Comparison of ENCODE assay signal across 10 cellular contexts in genomic region chr17:44981221-44981968, GRCh38. TPM values are rescaled to one million over a fixed set of nuclear protein-coding genes. Genes with fewer than 3 reads are reported as not detected.
DNase-seq lines count a peak whose midpoint lies in the region; ATAC-seq and TF ChIP-seq lines count a peak whose summit lies in the region.
"Had no signal": no experiment of that assay in that cellular context is flagged by ENCODE, and none has a peak within 500 bp of the region (broad histone marks: within the 10 kb centered on the region; RNA-seq: fewer than 3 reads in every experiment).

No MANE protein-coding gene starts in this region.

- DNase-seq in BJ (ENCODE audit: low read depth) (peak; percentile 18), LoVo (ENCODE audit: low spot score) (peak; percentile 18), brain pericyte (ENCODE audit: low read depth, low spot score) (peak; percentile 75), left lung (no peak), KG1 (lab: John Stamatoyannopoulos, UW) (no peak)
- DNase-seq in central memory CD4-positive, alpha-beta T cell = no peak
- no peak for DNase-seq in effector memory CD4-positive, alpha-beta T cell
- DNase-seq: activated CD8-positive, alpha-beta T cell treated with anti-CD3 and anti-CD28 coated beads for 36 hours had no signal

- POLR2A ChIA-PET in BJ (lab: Charles Lee) = no interaction called here

- ATAC-seq in left lung (peak; percentile 61), HG02759 (IDR thresholded peaks at IDR 0.05; ENCODE audit: unreplicated experiment) (no peak)
- ATAC-seq: activated CD8-positive, alpha-beta T cell treated with anti-CD3 and anti-CD28 coated beads for 36 hours had no signal

- TF ChIP-seq CTCF in BJ (IDR thresholded peaks at IDR 0.05; ENCODE audit: insufficient read depth, low read depth, low read length) (0 out of 2 replicates have a peak, but pooled peaks have one; percentile 7), left lung (IDR thresholded peaks at IDR 0.05) (no peak)

- intact Hi-C loops in left lung (cut with DNase I) = no loop called here

- H3K27me3 ChIP-seq in BJ (ENCODE audit: control insufficient read depth, insufficient read depth, low read length) (peaks cover 13% of the 10 kb centered on the region), left lung (peaks cover 5 to 63% of the 10 kb centered on the region in 2 donors)
- H3K27me3 ChIP-seq in effector memory CD4-positive, alpha-beta T cell (replicated peaks; ENCODE audit: control insufficient read depth, insufficient read depth, low read length, poor library complexity, severe bottlenecking) = peaks cover 13% of the 10 kb centered on the region

- CTCF ChIA-PET in BJ (lab: Yijun Ruan, JAX) = no interaction called here

- H3K27ac ChIP-seq in left lung = no peak overlapping the region
- no peak overlapping the region for H3K27ac ChIP-seq in effector memory CD4-positive, alpha-beta T cell (ENCODE audit: insufficient read depth, low read length, poor library complexity, severe bottlenecking)
- H3K27ac ChIP-seq: coronary artery had no signal

- H3K4me3 ChIP-seq in BJ (ENCODE audit: low read depth, low read length) (no peak overlapping the region), left lung (no peak overlapping the region)
- H3K4me3 ChIP-seq in effector memory CD4-positive, alpha-beta T cell (ENCODE audit: insufficient read depth, low read depth, low read length, poor library complexity, severe bottlenecking) = no peak overlapping the region
- H3K4me3 ChIP-seq: coronary artery had no signal

- no peaks in the 10 kb centered on the region for H3K9me3 ChIP-seq in left lung
- H3K9me3 ChIP-seq in effector memory CD4-positive, alpha-beta T cell (ENCODE audit: control insufficient read depth, low read length) = no peaks in the 10 kb centered on the region

- peaks cover 0 to 3% of the 10 kb centered on the region in 2 donors for H3K4me1 ChIP-seq in left lung
- no peaks in the 10 kb centered on the region for H3K4me1 ChIP-seq in effector memory CD4-positive, alpha-beta T cell (ENCODE audit: control insufficient read depth, insufficient read depth, low read length, poor library complexity, severe bottlenecking)

- H3K36me3 ChIP-seq in BJ (ENCODE audit: control insufficient read depth, insufficient read depth, low read length) = no peaks in the 10 kb centered on the region
- H3K36me3 ChIP-seq in left lung = no peaks in the 10 kb centered on the region
- H3K36me3 ChIP-seq in effector memory CD4-positive, alpha-beta T cell (ENCODE audit: control insufficient read depth, insufficient read depth, low read length) = no peaks in the 10 kb centered on the region

RNA-seq across cellular contexts. Expression of gene C1QL1, which starts 13.3 kb away (rescaled TPM):
- 0.39 and 0.50 TPM in 2 replicates for polyA plus RNA-seq in BJ (2011; rRNA removed)
- polyA minus RNA-seq in BJ (2011; rRNA and poly(A)+ RNA removed) = 0.15 TPM in 1 of 2 replicates, not detected in the other
- under 1 TPM in 1 of 2 donors, not detected in 1; 0.70 TPM for total RNA-seq in left lung
- total RNA-seq: activated CD8-positive, alpha-beta T cell treated with anti-CD3 and anti-CD28 coated beads for 36 hours had no signal

RNA-seq across cellular contexts. Expression of gene KIF18B, which starts 33.8 kb away (rescaled TPM):
- 5.5 and 10.6 TPM in 2 replicates for polyA plus RNA-seq in BJ (2011; rRNA removed)
- polyA minus RNA-seq in BJ (2011; rRNA and poly(A)+ RNA removed) = 21.8 and 25.9 TPM in 2 replicates
- total RNA-seq in left lung = 1 to 10 TPM; 2.9 to 6.0 TPM

Comparison
In these comparisons a context has a peak if more than half of its experiments do, and no peak if none do; other contexts are left out.
1. DNase-seq: peak in BJ (single experiment), LoVo (single experiment) and brain pericyte (single experiment); none in left lung (0 of 2), central memory CD4-positive, alpha-beta T cell (single experiment), effector memory CD4-positive, alpha-beta T cell (0 of 3) and KG1 (single experiment).